ENCODE assay signal across 8 cellular contexts in the genomic region with DNA sequence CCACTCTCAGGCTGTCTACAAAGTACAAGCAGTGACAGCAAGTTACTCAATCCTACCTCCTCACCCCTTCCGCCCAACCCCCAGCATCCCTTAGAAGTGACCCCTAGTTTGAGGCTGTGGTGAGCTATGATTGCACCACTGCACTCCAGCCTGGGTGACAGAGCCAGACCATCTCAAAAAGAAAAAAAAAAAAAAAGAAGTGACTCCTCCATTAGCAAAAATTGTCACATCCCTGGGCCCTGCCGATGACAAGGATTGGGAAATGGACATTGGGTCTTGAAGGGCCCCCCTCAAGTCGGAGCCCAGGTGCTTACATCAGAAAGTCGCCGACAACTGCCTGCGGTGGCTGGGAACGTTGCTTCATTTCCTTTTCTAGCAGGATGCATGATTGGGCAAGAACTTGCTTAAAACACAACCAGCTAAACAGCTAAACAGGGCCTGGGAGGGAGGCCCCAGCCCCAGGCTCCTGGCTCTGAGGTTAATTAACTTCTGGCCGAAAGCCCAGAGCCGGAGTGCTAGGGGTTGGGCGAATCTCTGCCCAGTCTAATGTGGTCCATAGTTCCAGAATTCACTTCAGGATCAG. TPM values are rescaled to one million over a fixed set of nuclear protein-coding genes. Genes with fewer than 3 reads are reported as not detected.
DNase-seq lines count a peak whose midpoint lies in the region; ATAC-seq and TF ChIP-seq lines count a peak whose summit lies in the region.

No MANE protein-coding gene starts in this region.

- CTCF ChIA-PET in HEK293 (lab: Yijun Ruan, JAX): interaction anchor here (0.6 to 1.9 kb wide), 4 partner anchors 28 to 285 kb away, joined by 4 to 6 read pairs (median 4); partner anchors contain the start of gene TSPAN16

- H3K9me3 ChIP-seq in HEK293 (ENCODE audit: control insufficient read depth, insufficient read depth, low read depth, low read length) (no peaks in the 10 kb centered on the region), right cardiac atrium (ENCODE audit: control insufficient read depth, low read length) (no peaks in the 10 kb centered on the region), skeletal muscle satellite cell (replicated peaks; ENCODE audit: low read length) (no peaks in the 10 kb centered on the region)

- intact Hi-C loops in right cardiac atrium (cut with DNase I): no loop called here

- TF ChIP-seq CTCF in HEK293 (tag by site-specific recombination; IDR thresholded peaks at IDR 0.05): no peak

- H3K27me3 ChIP-seq in right cardiac atrium (ENCODE audit: control insufficient read depth, insufficient read depth) (no peaks in the 10 kb centered on the region), skeletal muscle satellite cell (ENCODE audit: control insufficient read depth, insufficient read depth, low read length) (no peaks in the 10 kb centered on the region)

- H3K4me3 ChIP-seq in HEK293 (ENCODE audit: low read depth, low read length): no peak overlapping the region
- no peak overlapping the region for H3K4me3 ChIP-seq in right cardiac atrium (ENCODE audit: low read length)
- peak overlapping the region; percentile 52 for H3K4me3 ChIP-seq in skeletal muscle satellite cell (ENCODE audit: low read length)

- peaks cover 0 to 6% of the 10 kb centered on the region in 2 experiments; a peak in 2 of 3 replicates for H3K36me3 ChIP-seq in HEK293 (ENCODE audit: control insufficient read depth in 2 of 2, insufficient read depth in 1 of 2, low read length in 2 of 2)
- no peaks in the 10 kb centered on the region for H3K36me3 ChIP-seq in skeletal muscle satellite cell (ENCODE audit: insufficient read depth, low read length)

- peaks cover 20% of the 10 kb centered on the region for H3K4me1 ChIP-seq in HEK293 (ENCODE audit: control insufficient read depth, insufficient read depth, low read length)
- H3K4me1 ChIP-seq in right cardiac atrium (ENCODE audit: control insufficient read depth, insufficient read depth, low read length): peaks cover 3% of the 10 kb centered on the region
- peaks cover 16% of the 10 kb centered on the region for H3K4me1 ChIP-seq in skeletal muscle satellite cell (ENCODE audit: control insufficient read depth, insufficient read depth, low read length)

- H3K4me2 ChIP-seq in skeletal muscle satellite cell (ENCODE audit: low read length): peak overlapping the region; percentile 67

- DNase-seq in D341Med (ENCODE audit: low spot score): peak; percentile 51
- DNase-seq in NOMO-1 treated with dmso at 0.1 percent for 144 hours (lab: John Stamatoyannopoulos, UW; ENCODE audit: unreplicated experiment): peak; percentile 100
- DNase-seq in amniotic stem cell (lab: John Stamatoyannopoulos, UW): peak; percentile 83
- DNase-seq in right cardiac atrium: peak; percentile 79 to 90 (median 88)
- no peak for DNase-seq in germinal center (ENCODE audit: low spot score)

- 25% methylated on average over 10 of the region's 10 CpGs for WGBS in right cardiac atrium

- peak overlapping the region; percentile 23 for H3K9ac ChIP-seq in skeletal muscle satellite cell (ENCODE audit: low read depth, low read length)

- peak overlapping the region; percentile 63; the same call in 1 of the 2 replicates for H3K27ac ChIP-seq in HEK293 (ENCODE audit: extremely low read depth, low read depth, low read length)
- peak overlapping the region; percentile 68 for H3K27ac ChIP-seq in right cardiac atrium (ENCODE audit: low read length)

- POLR2A ChIA-PET in HEK293 (lab: Yijun Ruan, JAX): interaction anchor here (0.6 to 4.1 kb wide), 10 partner anchors 16 to 948 kb away, joined by 3 to 14 read pairs (median 4); partner anchors contain the start of genes CCDC159, RAB3D, SWSAP1 and TMEM205

- peak; percentile 94 to 95 for ATAC-seq in right cardiac atrium
- ATAC-seq in GM18909 (IDR thresholded peaks at IDR 0.05; ENCODE audit: poor library complexity, unreplicated experiment): no peak

TF ChIP-seq in HEK293, 187 proteins besides CTCF, POLR2A, EP300 and RAD21 (continues in another document):
- TF ChIP-seq ZNF843 (tag by site-specific recombination; IDR thresholded peaks at IDR 0.05) (no peak), BCL11A (tag by site-specific recombination; IDR thresholded peaks at IDR 0.05; ENCODE audit: low read depth) (no peak), ZNF221 (tag by site-specific recombination; IDR thresholded peaks at IDR 0.05; ENCODE audit: borderline replicate concordance) (no peak), PRDM1 (tag by site-specific recombination; IDR thresholded peaks at IDR 0.05) (no peak), ZNF2 (tag by site-specific recombination; IDR thresholded peaks at IDR 0.05) (peak; percentile 33; the same call in 1 of the 2 replicates), KLF10 (tag by site-specific recombination; IDR thresholded peaks at IDR 0.05) (no peak), ZNF274 (IDR thresholded peaks at IDR 0.05; ENCODE audit: low read length) (no peak), ZNF274 (tag by site-specific recombination; IDR thresholded peaks at IDR 0.05; ENCODE audit: borderline replicate concordance) (no peak)
- TF ChIP-seq, protein P1, sequence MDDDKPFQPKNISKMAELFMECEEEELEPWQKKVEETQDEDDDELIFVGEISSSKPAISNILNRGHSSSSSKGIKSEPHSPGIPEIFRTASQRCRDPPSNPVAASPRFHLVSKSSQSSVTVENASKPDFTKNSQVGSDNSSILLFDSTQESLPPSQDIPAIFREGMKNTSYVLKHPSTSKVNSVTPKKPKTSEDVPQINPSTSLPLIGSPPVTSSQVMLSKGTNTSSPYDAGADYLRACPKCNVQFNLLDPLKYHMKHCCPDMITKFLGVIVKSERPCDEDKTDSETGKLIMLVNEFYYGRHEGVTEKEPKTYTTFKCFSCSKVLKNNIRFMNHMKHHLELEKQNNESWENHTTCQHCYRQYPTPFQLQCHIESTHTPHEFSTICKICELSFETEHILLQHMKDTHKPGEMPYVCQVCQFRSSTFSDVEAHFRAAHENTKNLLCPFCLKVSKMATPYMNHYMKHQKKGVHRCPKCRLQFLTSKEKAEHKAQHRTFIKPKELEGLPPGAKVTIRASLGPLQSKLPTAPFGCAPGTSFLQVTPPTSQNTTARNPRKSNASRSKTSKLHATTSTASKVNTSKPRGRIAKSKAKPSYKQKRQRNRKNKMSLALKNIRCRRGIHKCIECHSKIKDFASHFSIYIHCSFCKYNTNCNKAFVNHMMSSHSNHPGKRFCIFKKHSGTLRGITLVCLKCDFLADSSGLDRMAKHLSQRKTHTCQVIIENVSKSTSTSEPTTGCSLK (tag by site-specific recombination; IDR thresholded peaks at IDR 0.05): no peak
- TF ChIP-seq, protein P2, sequence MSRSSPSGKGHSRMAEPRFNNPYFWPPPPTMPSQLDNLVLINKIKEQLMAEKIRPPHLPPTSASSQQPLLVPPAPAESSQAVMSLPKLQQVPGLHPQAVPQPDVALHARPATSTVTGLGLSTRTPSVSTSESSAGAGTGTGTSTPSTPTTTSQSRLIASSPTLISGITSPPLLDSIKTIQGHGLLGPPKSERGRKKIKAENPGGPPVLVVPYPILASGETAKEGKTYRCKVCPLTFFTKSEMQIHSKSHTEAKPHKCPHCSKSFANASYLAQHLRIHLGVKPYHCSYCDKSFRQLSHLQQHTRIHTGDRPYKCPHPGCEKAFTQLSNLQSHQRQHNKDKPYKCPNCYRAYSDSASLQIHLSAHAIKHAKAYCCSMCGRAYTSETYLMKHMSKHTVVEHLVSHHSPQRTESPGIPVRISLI (tag by site-specific recombination; IDR thresholded peaks at IDR 0.05): no peak
- TF ChIP-seq, protein P3, sequence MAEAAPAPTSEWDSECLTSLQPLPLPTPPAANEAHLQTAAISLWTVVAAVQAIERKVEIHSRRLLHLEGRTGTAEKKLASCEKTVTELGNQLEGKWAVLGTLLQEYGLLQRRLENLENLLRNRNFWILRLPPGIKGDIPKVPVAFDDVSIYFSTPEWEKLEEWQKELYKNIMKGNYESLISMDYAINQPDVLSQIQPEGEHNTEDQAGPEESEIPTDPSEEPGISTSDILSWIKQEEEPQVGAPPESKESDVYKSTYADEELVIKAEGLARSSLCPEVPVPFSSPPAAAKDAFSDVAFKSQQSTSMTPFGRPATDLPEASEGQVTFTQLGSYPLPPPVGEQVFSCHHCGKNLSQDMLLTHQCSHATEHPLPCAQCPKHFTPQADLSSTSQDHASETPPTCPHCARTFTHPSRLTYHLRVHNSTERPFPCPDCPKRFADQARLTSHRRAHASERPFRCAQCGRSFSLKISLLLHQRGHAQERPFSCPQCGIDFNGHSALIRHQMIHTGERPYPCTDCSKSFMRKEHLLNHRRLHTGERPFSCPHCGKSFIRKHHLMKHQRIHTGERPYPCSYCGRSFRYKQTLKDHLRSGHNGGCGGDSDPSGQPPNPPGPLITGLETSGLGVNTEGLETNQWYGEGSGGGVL (tag by site-specific recombination; IDR thresholded peaks at IDR 0.05): no peak

RNA-seq across cellular contexts. Expression of gene RAB3D, which starts 15.3 kb away (rescaled TPM):
- 10 to 100 TPM; 12.2 to 12.7 (median 12.3) TPM for total RNA-seq in right cardiac atrium
- 4.1 TPM for polyA plus RNA-seq in right cardiac atrium
- 7.4 and 7.9 TPM in 2 replicates for total RNA-seq in skeletal muscle satellite cell (2012; rRNA removed)

RNA-seq across cellular contexts. Expression of gene TMEM205, which starts 21.9 kb away (rescaled TPM):
- total RNA-seq in right cardiac atrium: 100 to 1,000 TPM in 2 of 4 donors, 10 to 100 TPM in 2; 92.9 to 105 (median 98.1) TPM
- 149 TPM for polyA plus RNA-seq in right cardiac atrium
- total RNA-seq in skeletal muscle satellite cell (2012; rRNA removed): 74.3 and 78.3 TPM in 2 replicates

RNA-seq across cellular contexts. Expression of gene CCDC159, which starts 22.1 kb away (rescaled TPM):
- 10 to 100 TPM; 16.7 to 26.5 (median 24.9) TPM for total RNA-seq in right cardiac atrium
- 34.2 TPM for polyA plus RNA-seq in right cardiac atrium
- 2.4 and 4.3 TPM in 2 replicates for total RNA-seq in skeletal muscle satellite cell (2012; rRNA removed)

RNA-seq across cellular contexts. Expression of gene TSPAN16, which starts 28.2 kb away (rescaled TPM):
- not detected for total RNA-seq in right cardiac atrium
- polyA plus RNA-seq in right cardiac atrium: not detected
- not detected in 2 replicates for total RNA-seq in skeletal muscle satellite cell (2012; rRNA removed)

RNA-seq across cellular contexts. Expression of gene PLPPR2, which starts 31.1 kb away (rescaled TPM):
- 10 to 100 TPM; 23.2 to 32.1 (median 26.3) TPM for total RNA-seq in right cardiac atrium
- 19.7 TPM for polyA plus RNA-seq in right cardiac atrium
- 6.1 and 14.9 TPM in 2 replicates for total RNA-seq in skeletal muscle satellite cell (2012; rRNA removed)
